In the genomic region with DNA sequence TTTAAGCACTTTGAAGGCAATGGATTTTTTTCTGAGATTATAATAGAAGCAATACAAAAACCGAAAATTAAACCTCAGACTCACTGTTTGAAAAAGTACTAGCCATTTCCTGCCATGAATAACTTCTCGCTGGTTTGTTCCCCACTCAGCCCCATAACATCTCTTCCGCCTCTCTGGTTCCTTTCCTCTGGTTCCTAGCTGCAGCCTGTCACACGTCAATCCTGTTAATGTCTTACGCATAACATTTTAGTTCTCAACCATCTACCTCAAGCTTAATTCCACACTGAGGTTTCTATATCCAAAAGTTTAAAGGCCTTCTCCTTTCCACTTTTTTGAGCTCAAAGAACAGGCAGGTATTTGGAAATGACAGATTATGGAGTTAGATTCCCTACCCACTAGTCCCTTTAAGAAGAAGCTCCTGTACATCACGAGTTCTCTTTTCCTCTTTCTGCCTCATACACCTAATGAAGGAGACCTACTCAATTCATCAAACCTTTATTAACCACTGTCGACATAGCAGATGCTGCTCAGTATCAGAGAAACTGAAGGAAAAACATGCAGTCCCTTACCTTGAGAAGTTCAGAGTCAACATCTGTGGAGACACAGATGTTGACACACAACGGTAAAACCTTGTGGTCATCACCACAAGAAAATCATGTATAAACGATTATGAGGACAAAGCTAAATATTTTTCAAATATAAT, we compare ENCODE assay signal across 8 cellular contexts.
A peak's percentile ranks its signal among the peaks of the same experiment; 100 is the strongest.
DNase-seq lines count a peak whose midpoint lies in the region; ATAC-seq and TF ChIP-seq lines count a peak whose summit lies in the region.

No MANE protein-coding gene starts in this region.

- CTCF ChIA-PET in HEK293T (lab: Yijun Ruan, JAX) = no interaction called here

- H3K36me3 Mint-ChIP-seq in activated T-helper 1 cell treated with anti-CD3 and anti-CD28 coated beads, Interleukin-12 subunit alpha, Interleukin-12 subunit beta, Interleukin-2, Interleukin-4 antibody, amounts not matched to agents 30 ng/mL and 10 ng/mL and 1 ng/mL, durations not matched to agents 14 hours and 24 hours and 36 hours (ENCODE audit: low read depth) = peaks cover 2% of the 10 kb centered on the region
- H3K36me3 Mint-ChIP-seq in stimulated activated naive CD8-positive, alpha-beta T cell treated with anti-CD3 and anti-CD28 coated beads, Interleukin-15, Interleukin-2, amounts not matched to agents 100 ng/mL and 50 ng/mL, for 24 hours (ENCODE audit: low read depth) = peaks cover 3% of the 10 kb centered on the region

- peaks cover 77% of the 10 kb centered on the region for H3K4me1 Mint-ChIP-seq in activated T-helper 1 cell treated with anti-CD3 and anti-CD28 coated beads, Interleukin-12 subunit alpha, Interleukin-12 subunit beta, Interleukin-2, Interleukin-4 antibody, amounts not matched to agents 30 ng/mL and 10 ng/mL and 1 ng/mL, durations not matched to agents 14 hours and 24 hours and 36 hours (ENCODE audit: low read depth)
- peaks cover 80% of the 10 kb centered on the region for H3K4me1 Mint-ChIP-seq in stimulated activated naive CD8-positive, alpha-beta T cell treated with anti-CD3 and anti-CD28 coated beads, Interleukin-15, Interleukin-2, amounts not matched to agents 100 ng/mL and 50 ng/mL, for 24 hours (ENCODE audit: low read depth)

- intact Hi-C loops in activated T-helper 1 cell treated with anti-CD3 and anti-CD28 coated beads, Interleukin-12 subunit alpha, Interleukin-12 subunit beta, Interleukin-2, Interleukin-4 antibody, amounts not matched to agents 30 ng/mL and 10 ng/mL and 1 ng/mL, durations not matched to agents 14 hours and 24 hours and 36 hours (cut with micrococcal nuclease) = loop anchor here (1.0 to 2.0 kb wide), 9 partner anchors 26 to 253 kb away; partner anchors contain the start of gene PTGER4

- peak; percentile 57 for ATAC-seq in HG03135 (IDR thresholded peaks at IDR 0.05; ENCODE audit: unreplicated experiment)
- ATAC-seq in GM21529 (IDR thresholded peaks at IDR 0.05; ENCODE audit: unreplicated experiment) = no peak

- H3K27ac Mint-ChIP-seq in activated T-helper 1 cell treated with anti-CD3 and anti-CD28 coated beads, Interleukin-12 subunit alpha, Interleukin-12 subunit beta, Interleukin-2, Interleukin-4 antibody, amounts not matched to agents 30 ng/mL and 10 ng/mL and 1 ng/mL, durations not matched to agents 14 hours and 24 hours and 36 hours = peak overlapping the region; percentile 68
- peak overlapping the region; percentile 76 for H3K27ac Mint-ChIP-seq in stimulated activated naive CD8-positive, alpha-beta T cell treated with anti-CD3 and anti-CD28 coated beads, Interleukin-15, Interleukin-2, amounts not matched to agents 100 ng/mL and 50 ng/mL, for 24 hours

- H3K27me3 Mint-ChIP-seq in activated T-helper 1 cell treated with anti-CD3 and anti-CD28 coated beads, Interleukin-12 subunit alpha, Interleukin-12 subunit beta, Interleukin-2, Interleukin-4 antibody, amounts not matched to agents 30 ng/mL and 10 ng/mL and 1 ng/mL, durations not matched to agents 14 hours and 24 hours and 36 hours (ENCODE audit: insufficient read depth) = no peaks in the 10 kb centered on the region
- no peaks in the 10 kb centered on the region for H3K27me3 Mint-ChIP-seq in stimulated activated naive CD8-positive, alpha-beta T cell treated with anti-CD3 and anti-CD28 coated beads, Interleukin-15, Interleukin-2, amounts not matched to agents 100 ng/mL and 50 ng/mL, for 24 hours

- H3K9me3 Mint-ChIP-seq in activated T-helper 1 cell treated with anti-CD3 and anti-CD28 coated beads, Interleukin-12 subunit alpha, Interleukin-12 subunit beta, Interleukin-2, Interleukin-4 antibody, amounts not matched to agents 30 ng/mL and 10 ng/mL and 1 ng/mL, durations not matched to agents 14 hours and 24 hours and 36 hours = peaks cover 9% of the 10 kb centered on the region
- H3K9me3 Mint-ChIP-seq in stimulated activated naive CD8-positive, alpha-beta T cell treated with anti-CD3 and anti-CD28 coated beads, Interleukin-15, Interleukin-2, amounts not matched to agents 100 ng/mL and 50 ng/mL, for 24 hours = no peaks in the 10 kb centered on the region

- POLR2A ChIA-PET in HEK293T (lab: Yijun Ruan, JAX) = no interaction called here

- DNase-seq in activated CD8-positive, alpha-beta memory T cell treated with anti-CD3 and anti-CD28 coated beads, Interleukin-2, amount 50 U/mL, for 1 hour (ENCODE audit: extremely low read depth) = peak; percentile 43
- DNase-seq in activated CD8-positive, alpha-beta memory T cell treated with anti-CD3 and anti-CD28 coated beads for 24 hours = no peak
- DNase-seq in activated T-helper 1 cell treated with anti-CD3 and anti-CD28 coated beads, Interleukin-12 subunit alpha, Interleukin-12 subunit beta, Interleukin-2, Interleukin-4 antibody, amounts not matched to agents 30 ng/mL and 10 ng/mL and 1 ng/mL, durations not matched to agents 14 hours and 24 hours and 36 hours (ENCODE audit: low spot score) = no peak
- DNase-seq in epidermal melanocyte (ENCODE audit: insufficient read length, low spot score) (no peak), HEK293T (ENCODE audit: extremely low spot score) (no peak)

- peak overlapping the region; percentile 37 for H3K4me3 Mint-ChIP-seq in activated T-helper 1 cell treated with anti-CD3 and anti-CD28 coated beads, Interleukin-12 subunit alpha, Interleukin-12 subunit beta, Interleukin-2, Interleukin-4 antibody, amounts not matched to agents 30 ng/mL and 10 ng/mL and 1 ng/mL, durations not matched to agents 14 hours and 24 hours and 36 hours
- H3K4me3 Mint-ChIP-seq in stimulated activated naive CD8-positive, alpha-beta T cell treated with anti-CD3 and anti-CD28 coated beads, Interleukin-15, Interleukin-2, amounts not matched to agents 100 ng/mL and 50 ng/mL, for 24 hours = peak overlapping the region; percentile 75

TF ChIP-seq in HEK293T, 16 proteins besides CTCF, POLR2A, EP300 and RAD21:
- TF ChIP-seq BHLHE40 (IDR thresholded peaks at IDR 0.05; ENCODE audit: borderline replicate concordance) (no peak), NFRKB (IDR thresholded peaks at IDR 0.05) (no peak), CTBP1 (IDR thresholded peaks at IDR 0.05; ENCODE audit: borderline replicate concordance) (no peak), SP1 (IDR thresholded peaks at IDR 0.05) (no peak), FOXA1 (IDR thresholded peaks at IDR 0.05) (no peak), LEF1 (IDR thresholded peaks at IDR 0.05; ENCODE audit: borderline replicate concordance) (no peak), L3MBTL2 (conservative IDR thresholded peaks at IDR 0.05) (no peak), ARNT (IDR thresholded peaks at IDR 0.05) (no peak), SUZ12 (IDR thresholded peaks at IDR 0.05) (no peak), HDGF (IDR thresholded peaks at IDR 0.05; ENCODE audit: borderline replicate concordance) (no peak), ELF4 (IDR thresholded peaks at IDR 0.05) (no peak), TARDBP (IDR thresholded peaks at IDR 0.05) (no peak), FOXK2 (IDR thresholded peaks at IDR 0.05) (no peak), FOXM1 (IDR thresholded peaks at IDR 0.05; ENCODE audit: borderline replicate concordance) (no peak), ZNF384 (IDR thresholded peaks at IDR 0.05) (no peak), PKNOX1 (IDR thresholded peaks at IDR 0.05) (no peak)
